9 cellular contexts compared by ENCODE assay signal in the genomic region with DNA sequence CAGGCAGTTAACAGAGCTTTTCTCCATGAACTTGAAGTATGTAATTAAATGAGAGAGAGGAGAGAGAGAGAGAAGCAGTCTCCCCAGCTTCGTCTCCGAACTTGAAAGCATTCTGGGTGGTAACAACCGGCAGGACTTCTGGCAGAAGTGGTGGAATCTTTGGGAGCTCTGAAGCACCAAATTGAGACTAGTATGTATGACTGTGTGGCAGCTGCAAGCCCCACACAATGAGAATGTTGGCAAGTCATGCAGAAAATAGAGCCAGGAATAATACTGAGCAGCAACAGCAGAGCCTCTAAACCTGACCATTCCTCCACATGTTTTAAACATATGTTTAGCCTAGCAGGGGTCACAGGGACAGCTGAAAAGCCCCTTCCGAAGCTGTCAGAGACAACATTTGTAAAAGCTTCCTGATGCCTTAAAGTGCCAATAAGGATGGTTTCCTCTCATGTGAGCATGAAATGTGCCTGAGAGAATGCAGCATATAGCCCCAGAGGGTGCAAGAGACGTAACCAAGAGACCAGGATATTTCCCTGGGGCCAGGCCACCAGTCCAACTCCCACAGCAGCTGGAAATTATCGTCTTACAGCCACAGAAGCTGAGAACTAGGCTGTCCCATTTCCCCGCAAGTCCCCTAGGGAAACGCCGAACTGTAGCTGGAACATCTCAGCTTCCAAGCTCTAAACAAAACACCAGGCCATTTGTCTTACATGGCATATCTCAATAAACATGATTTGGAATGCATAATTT.
DNase-seq lines count a peak whose midpoint lies in the region; ATAC-seq and TF ChIP-seq lines count a peak whose summit lies in the region.
"Had no signal": no experiment of that assay in that cellular context is flagged by ENCODE, and none has a peak within 500 bp of the region (broad histone marks: within the 10 kb centered on the region; RNA-seq: fewer than 3 reads in every experiment).

No MANE protein-coding gene starts in this region.

- no peaks in the 10 kb centered on the region for H3K79me2 ChIP-seq in PC-9 (ENCODE audit: low read depth)

- TF ChIP-seq CTCF in AG10803 (conservative IDR thresholded peaks at IDR 0.05; ENCODE audit: low read length) (no peak), body of pancreas (IDR thresholded peaks at IDR 0.05) (no peak), psoas muscle (IDR thresholded peaks at IDR 0.05) (no peak), PC-9 (conservative IDR thresholded peaks at IDR 0.05) (no peak)

- H3K36me3 ChIP-seq in body of pancreas (replicated peaks in 1 of 2; ENCODE audit: insufficient read depth in 1 of 2, low read depth in 2 of 2) = no peaks in the 10 kb centered on the region
- no peaks in the 10 kb centered on the region for H3K36me3 ChIP-seq in psoas muscle (ENCODE audit: insufficient read depth in 1 of 2, low read depth in 1 of 2)
- H3K36me3 ChIP-seq in PC-9 (ENCODE audit: low read depth) = no peaks in the 10 kb centered on the region

- H4K20me1 ChIP-seq in PC-9 (ENCODE audit: insufficient read depth) = no peaks in the 10 kb centered on the region

- BruUV-seq in PC-9 (replicated peaks; lab: Mats Ljungman, UMichigan) = no TSS peak

- 0 out of 2 replicates have a peak, but pooled peaks cover 7% of the 10 kb centered on the region for H3K9me2 ChIP-seq in PC-9 (ENCODE audit: insufficient read depth)

- H2AFZ ChIP-seq in PC-9 = no peak overlapping the region

- H3K4me3 ChIP-seq in AG10803 (ENCODE audit: low read length) (peak overlapping the region; percentile 11; the same call in 1 of the 2 replicates), body of pancreas (no peak overlapping the region), psoas muscle (peak overlapping the region; percentile 45), PC-9 (no peak overlapping the region)

- intact Hi-C loops in body of pancreas (cut with DNase I) = no loop called here
- intact Hi-C loops in left cardiac atrium (cut with DNase I) = no loop called here
- intact Hi-C loops in psoas muscle (cut with DNase I) = no loop called here
- intact Hi-C loops in PC-9 (cut with micrococcal nuclease; ENCODE audit: unreplicated experiment) = no loop called here

- DNase-seq in AG10803 (ENCODE audit: low read depth) (peak; percentile 74), body of pancreas (no peak), left cardiac atrium (peak; percentile 41), psoas muscle (peak; percentile 14 to 60), NAMALWA (ENCODE audit: low spot score) (no peak), PC-9 (no peak)
- DNase-seq: T-helper 9 cell had no signal

- H3K27ac ChIP-seq in body of pancreas (no peak overlapping the region), psoas muscle (peak overlapping the region; percentile 77), PC-9 (no peak overlapping the region)

- ATAC-seq in body of pancreas (peak; percentile 18), left cardiac atrium (peak; percentile 86 to 96), psoas muscle (peak; percentile 76 to 86 (median 85)), GM21529 (IDR thresholded peaks at IDR 0.05; ENCODE audit: unreplicated experiment) (no peak), HG03469 (IDR thresholded peaks at IDR 0.05; ENCODE audit: unreplicated experiment) (no peak)

- H3F3A ChIP-seq in PC-9 (ENCODE audit: insufficient read depth, low read depth) = no peaks in the 10 kb centered on the region

- H3K4me2 ChIP-seq in PC-9 = no peak overlapping the region

- CTCF ChIA-PET in PC-9 (lab: Charles Lee) = interaction anchor here (0.6 kb wide), 1 partner anchor 1624 kb away, joined by 3 read pairs; no protein-coding TSS in a partner anchor

- TF ChIP-seq POLR2A in body of pancreas (IDR thresholded peaks at IDR 0.05) = no peak

- H3K27me3 ChIP-seq in body of pancreas (no peaks in the 10 kb centered on the region), psoas muscle (ENCODE audit: insufficient read depth in 3 of 3, low read length in 2 of 3) (no peaks in the 10 kb centered on the region), PC-9 (ENCODE audit: insufficient read depth, low read depth) (no peaks in the 10 kb centered on the region)

- H3K4me1 ChIP-seq in body of pancreas (no peaks in the 10 kb centered on the region), psoas muscle (peaks cover 15% of the 10 kb centered on the region), PC-9 (replicated peaks; ENCODE audit: insufficient read depth) (no peaks in the 10 kb centered on the region)

- H3K9me3 ChIP-seq in body of pancreas (no peaks in the 10 kb centered on the region), psoas muscle (no peaks in the 10 kb centered on the region), PC-9 (ENCODE audit: insufficient read depth, low read depth) (no peaks in the 10 kb centered on the region)

- 61 to 75% methylated on average over 8 to 9 of the region's 9 CpGs for WGBS in body of pancreas, 2 donors
- WGBS in psoas muscle, 3 donors = 12 to 15% (median 13%) methylated on average over 9 of the region's 9 CpGs

- POLR2A ChIA-PET in PC-9 (lab: Charles Lee; ENCODE audit: unreplicated experiment) = no interaction called here

Comparison
In these comparisons a context has a peak if more than half of its experiments do, and no peak if none do; other contexts are left out.
1. DNase-seq: peak in AG10803 (single experiment), left cardiac atrium (single experiment) and psoas muscle (2 of 2); none in body of pancreas (0 of 4), NAMALWA (single experiment) and PC-9 (0 of 2).
2. H3K4me3 ChIP-seq: peak in AG10803 (single experiment) and psoas muscle (single experiment); none in body of pancreas (0 of 2) and PC-9 (single experiment).
3. ATAC-seq: peak in body of pancreas (single experiment), left cardiac atrium (2 of 2) and psoas muscle (4 of 4); none in GM21529 (single experiment) and HG03469 (single experiment).